8 cellular contexts compared by ENCODE assay signal in the genomic region with DNA sequence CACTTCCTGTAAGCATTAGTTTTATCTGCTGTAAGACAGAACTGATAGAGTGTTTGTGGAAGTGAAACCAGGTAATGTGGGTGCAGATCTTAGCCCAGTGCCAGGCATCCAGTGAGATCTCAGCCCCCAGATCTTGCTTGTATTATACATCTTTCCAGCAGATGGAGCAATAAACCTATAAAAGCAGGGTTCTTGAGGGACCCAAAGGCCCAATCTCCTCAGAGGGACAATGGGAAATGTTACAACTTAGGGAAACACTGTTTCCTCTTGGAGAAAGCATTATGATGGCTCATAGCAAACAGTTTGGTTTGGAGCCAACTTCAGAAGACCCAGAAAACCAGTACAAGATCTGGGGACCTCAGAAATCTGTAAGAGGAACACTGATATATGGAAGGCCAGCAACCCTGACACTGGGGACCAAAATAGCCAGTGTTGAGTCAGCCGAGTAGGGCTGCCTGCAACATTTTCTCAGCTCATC.
DNase-seq lines count a peak whose midpoint lies in the region; ATAC-seq and TF ChIP-seq lines count a peak whose summit lies in the region.

No MANE protein-coding gene starts in this region.

- H2AFZ ChIP-seq in OCI-LY7 (ENCODE audit: low read length), result peak overlapping the region; percentile 96

- H3K79me2 ChIP-seq in OCI-LY7 (ENCODE audit: insufficient read depth, low read depth, low read length), result no peaks in the 10 kb centered on the region

- H3K27ac ChIP-seq in OCI-LY7 (ENCODE audit: low read depth, low read length, poor library complexity, severe bottlenecking) (no peak overlapping the region), lung (ENCODE audit: low read depth in 1 of 2, low read length in 1 of 2) (no peak overlapping the region), suprapubic skin (no peak overlapping the region)

- H3K9me2 ChIP-seq in OCI-LY7 (ENCODE audit: insufficient read depth, low read length), result no peaks in the 10 kb centered on the region

- TF ChIP-seq EP300 in suprapubic skin (IDR thresholded peaks at IDR 0.05), result no peak

- TF ChIP-seq POLR2A in suprapubic skin (IDR thresholded peaks at IDR 0.05), result no peak

- no peaks in the 10 kb centered on the region for H3K36me3 ChIP-seq in OCI-LY7 (ENCODE audit: insufficient read depth, low read length)
- no peaks in the 10 kb centered on the region for H3K36me3 ChIP-seq in lung (ENCODE audit: control insufficient read depth in 2 of 2, insufficient read depth in 2 of 2, low read length in 2 of 2)
- H3K36me3 ChIP-seq in suprapubic skin, result no peaks in the 10 kb centered on the region

- WGBS in lung, 2 donors, result 58 to 64% methylated on average over 1 of the region's 1 CpG
- WGBS in suprapubic skin, result 64% methylated on average over 1 of the region's 1 CpG

- peaks cover 14% of the 10 kb centered on the region for H3K4me1 ChIP-seq in OCI-LY7 (ENCODE audit: insufficient read depth, low read length, poor library complexity, severe bottlenecking)
- peaks cover 0 to 6% of the 10 kb centered on the region in 2 donors for H3K4me1 ChIP-seq in lung (ENCODE audit: control insufficient read depth in 2 of 2, insufficient read depth in 2 of 2, low read length in 2 of 2)
- peaks cover 3% of the 10 kb centered on the region for H3K4me1 ChIP-seq in suprapubic skin

- CTCF ChIA-PET in GM10248 (lab: Yijun Ruan, JAX), result interaction anchor here (0.7 to 3.2 kb wide), 19 partner anchors 9 to 836 kb away, joined by 3 to 26 read pairs (median 4); no protein-coding TSS in a partner anchor
- CTCF ChIA-PET in OCI-LY7 (lab: Charles Lee; ENCODE audit: unreplicated experiment), result interaction anchor here (0.7 kb wide), 1 partner anchor 55 kb away, joined by 3 read pairs; no protein-coding TSS in a partner anchor

- ATAC-seq in GM21619 (IDR thresholded peaks at IDR 0.05; ENCODE audit: unreplicated experiment) (peak; percentile 100), lung (ENCODE audit: insufficient read depth, low FRiP score) (peak; percentile 76)

- TF ChIP-seq CTCF in GM10248 (IDR thresholded peaks at IDR 0.05; ENCODE audit: control extremely low read depth, extremely low read depth, low read depth, missing control alignments) (peak; percentile 50), OCI-LY7 (conservative IDR thresholded peaks at IDR 0.05; ENCODE audit: low read length) (peak; percentile 93), lung (IDR thresholded peaks at IDR 0.05; ENCODE audit: control extremely low read depth, extremely low read depth) (peak; percentile 14), suprapubic skin (IDR thresholded peaks at IDR 0.05) (peak in 1 of 2 donors; percentile 4)

- no peaks in the 10 kb centered on the region for H4K20me1 ChIP-seq in OCI-LY7 (ENCODE audit: insufficient read depth, low read length)

- H3K4me2 ChIP-seq in OCI-LY7 (ENCODE audit: low read length), result no peak overlapping the region; the same call in 1 of the 2 replicates

- no TSS peak for BruUV-seq in OCI-LY7 (replicated peaks; lab: Mats Ljungman, UMichigan)

- POLR2A ChIA-PET in GM10248 (lab: Yijun Ruan, JAX), result no interaction called here
- POLR2A ChIA-PET in OCI-LY7 (lab: Charles Lee), result interaction anchor here (0.6 to 2.4 kb wide), 6 partner anchors 11 to 641 kb away, joined by 3 to 10 read pairs (median 4); no protein-coding TSS in a partner anchor

- intact Hi-C loops in OCI-LY7 (cut with micrococcal nuclease; ENCODE audit: unreplicated experiment), result loop anchor here (1.0 to 10.0 kb wide), 8 partner anchors 54 to 835 kb away; a partner anchor contains a TSS

- no peaks in the 10 kb centered on the region for H3K9me3 ChIP-seq in OCI-LY7 (ENCODE audit: low read length)
- no peaks in the 10 kb centered on the region for H3K9me3 ChIP-seq in lung (ENCODE audit: control insufficient read depth in 2 of 2, insufficient read depth in 1 of 2, low read length in 1 of 2)
- H3K9me3 ChIP-seq in suprapubic skin, result no peaks in the 10 kb centered on the region

- H3K4me3 ChIP-seq in OCI-LY7 (ENCODE audit: low read depth, low read length, poor library complexity, severe bottlenecking), result no peak overlapping the region
- no peak overlapping the region for H3K4me3 ChIP-seq in lung
- no peak overlapping the region for H3K4me3 ChIP-seq in suprapubic skin

- H3K27me3 ChIP-seq in lung (ENCODE audit: control insufficient read depth, insufficient read depth), result no peaks in the 10 kb centered on the region
- H3K27me3 ChIP-seq in suprapubic skin, result no peaks in the 10 kb centered on the region

- DNase-seq in GM10248 (ENCODE audit: extremely low spot score) (peak; percentile 56), HPDE6-E6E7 (ENCODE audit: extremely low spot score) (peak; percentile 67), OCI-LY7 (ENCODE audit: low spot score) (peak; percentile 90), dedifferentiated amniotic fluid mesenchymal stem cell (ENCODE audit: extremely low spot score) (peak; percentile 81), lung (ENCODE audit: low spot score) (no peak), suprapubic skin (ENCODE audit: low spot score in 2 of 2) (no peak)
- no peak for DNase-seq in activated CD4-positive, alpha-beta T cell treated with anti-CD3 and anti-CD28 coated beads for 1 hour

Comparison
In these comparisons a context has a peak if more than half of its experiments do, and no peak if none do; other contexts are left out.
1. DNase-seq: peak in GM10248 (single experiment), HPDE6-E6E7 (single experiment), OCI-LY7 (single experiment) and dedifferentiated amniotic fluid mesenchymal stem cell (single experiment); none in lung (single experiment), suprapubic skin (0 of 2) and activated CD4-positive, alpha-beta T cell treated with anti-CD3 and anti-CD28 coated beads for 1 hour (single experiment).